8 cellular contexts compared by ENCODE assay signal in the genomic region with DNA sequence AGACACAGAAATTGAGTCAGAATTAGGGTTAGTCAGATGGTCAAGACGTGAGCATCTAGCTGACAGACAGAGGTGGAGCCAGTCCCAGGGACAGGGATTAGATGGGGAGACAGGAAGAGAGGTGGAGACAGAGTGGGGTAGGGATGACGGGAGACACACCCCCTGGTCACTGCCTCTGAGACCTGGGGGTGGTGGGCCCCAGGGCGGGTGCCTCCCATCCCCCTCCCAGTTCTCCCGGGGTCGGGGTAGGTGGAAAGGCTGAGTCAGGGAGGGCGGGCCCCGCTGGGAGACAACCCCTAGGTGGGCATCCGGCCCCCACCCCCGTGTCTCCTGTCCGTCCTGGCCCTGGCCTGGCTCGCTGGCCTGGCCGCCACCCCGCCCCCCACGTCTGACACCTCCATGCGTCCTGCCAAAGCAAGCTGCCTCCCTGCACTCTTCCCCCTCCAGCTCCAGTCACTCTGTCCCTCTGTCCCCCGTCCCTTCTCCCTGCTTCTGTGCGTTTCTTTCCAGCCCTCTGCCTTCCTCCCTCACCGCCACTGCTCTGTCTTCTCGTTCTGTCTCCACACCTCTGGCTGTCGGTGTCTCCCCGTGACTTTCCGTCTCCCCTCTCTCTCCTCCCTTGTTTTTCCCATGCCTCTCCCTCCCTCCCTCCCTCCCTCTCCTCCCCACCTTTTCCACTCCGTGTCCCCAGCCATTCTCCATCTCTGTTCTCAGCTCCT. TPM values are rescaled to one million over a fixed set of nuclear protein-coding genes. Genes with fewer than 3 reads are reported as not detected.
DNase-seq lines count a peak whose midpoint lies in the region; ATAC-seq, FAIRE-seq and TF ChIP-seq lines count a peak whose summit lies in the region.

No MANE protein-coding gene starts in this region.

- peak; percentile 58 for ATAC-seq in RWPE2 (ENCODE audit: low read depth)

- DNase-seq in GM04504 (ENCODE audit: low read depth): peak; percentile 70
- peak; percentile 89 for DNase-seq in RWPE2 (ENCODE audit: low spot score)
- DNase-seq in endodermal cell: peak; percentile 99
- DNase-seq in mesothelial cell of epicardium (ENCODE audit: low spot score in 2 of 2, unreplicated experiment in 2 of 2): peak in 1 of 2 experiments; percentile 49
- DNase-seq in urothelium cell line (ENCODE audit: low spot score): peak; percentile 65
- DNase-seq in NCI-H524 treated with DMSO at 0.1 percent for 48 hours (lab: John Stamatoyannopoulos, UW): no peak
- DNase-seq in middle frontal gyrus (ENCODE audit: extremely low spot score, low spot score): no peak
- no peak for DNase-seq in NCI-H526 treated with DMSO at 0.1 percent for 48 hours (lab: John Stamatoyannopoulos, UW)

- H3K27ac Mint-ChIP-seq in endodermal cell (peak overlapping the region; percentile 98), mesothelial cell of epicardium (peak overlapping the region; percentile 94)

- H3K27me3 Mint-ChIP-seq in endodermal cell (ENCODE audit: insufficient read depth) (no peaks in the 10 kb centered on the region), mesothelial cell of epicardium (ENCODE audit: low read depth) (peaks cover 6% of the 10 kb centered on the region)

- H3K9ac ChIP-seq in endodermal cell (ENCODE audit: extremely low read depth, low read length, poor library complexity, severe bottlenecking): peak overlapping the region; percentile 77

- H3K4me3 Mint-ChIP-seq in endodermal cell: peak overlapping the region; percentile 61
- peak overlapping the region; percentile 77 for H3K4me3 Mint-ChIP-seq in mesothelial cell of epicardium

- H3K36me3 ChIP-seq in RWPE2 (ENCODE audit: low read depth) (peaks cover 33% of the 10 kb centered on the region), endodermal cell (ENCODE audit: control insufficient read depth, insufficient read depth, low read length) (peaks cover 40% of the 10 kb centered on the region)

- peak overlapping the region; percentile 2 for H3K4me3 ChIP-seq in RWPE2 (ENCODE audit: severe bottlenecking)
- H3K4me3 ChIP-seq in endodermal cell (ENCODE audit: low read length): peak overlapping the region; percentile 69

- no peak for FAIRE-seq in urothelium cell line (lab: Jason Lieb, UNC)

- peaks cover 55% of the 10 kb centered on the region for H3K4me1 Mint-ChIP-seq in endodermal cell
- peaks cover 49% of the 10 kb centered on the region for H3K4me1 Mint-ChIP-seq in mesothelial cell of epicardium

- H3K9me3 ChIP-seq in RWPE2 (ENCODE audit: severe bottlenecking) (no peaks in the 10 kb centered on the region), endodermal cell (ENCODE audit: control insufficient read depth, low read length) (no peaks in the 10 kb centered on the region)

- H3K9me3 Mint-ChIP-seq in endodermal cell (no peaks in the 10 kb centered on the region), mesothelial cell of epicardium (no peaks in the 10 kb centered on the region)

- TF ChIP-seq CTCF in RWPE2 (IDR thresholded peaks at IDR 0.05; ENCODE audit: poor library complexity, severe bottlenecking) (no peak), endodermal cell (conservative IDR thresholded peaks at IDR 0.05) (no peak), mesothelial cell of epicardium (IDR thresholded peaks at IDR 0.05; ENCODE audit: unreplicated experiment) (no peak)

- H3K36me3 Mint-ChIP-seq in endodermal cell (ENCODE audit: low read depth) (peaks cover 31% of the 10 kb centered on the region), mesothelial cell of epicardium (no peaks in the 10 kb centered on the region)

- H3K4me1 ChIP-seq in RWPE2 (ENCODE audit: insufficient read depth, poor library complexity, severe bottlenecking): peaks cover 50% of the 10 kb centered on the region
- H3K4me1 ChIP-seq in endodermal cell (ENCODE audit: control insufficient read depth, insufficient read depth, low read length): peaks cover 20% of the 10 kb centered on the region

- H3K27me3 ChIP-seq in RWPE2 (ENCODE audit: insufficient read depth, poor library complexity, severe bottlenecking) (no peaks in the 10 kb centered on the region), endodermal cell (ENCODE audit: control insufficient read depth, insufficient read depth, low read length, poor library complexity, severe bottlenecking) (no peaks in the 10 kb centered on the region)

- H3K27ac ChIP-seq in RWPE2 (ENCODE audit: poor library complexity, severe bottlenecking): peak overlapping the region; percentile 91
- H3K27ac ChIP-seq in endodermal cell (ENCODE audit: low read depth, low read length): peak overlapping the region; percentile 83

- 2% methylated on average over 13 to 20 of the region's 23 CpGs for WGBS in endodermal cell (ENCODE audit: insufficient coverage in 1 of 2, insufficient read length in 1 of 2), 2 experiments

RNA-seq across cellular contexts. Expression of a gene that starts 15.1 kb away (rescaled TPM):
- 10 to 100 TPM; 38.4 to 44.6 TPM for total RNA-seq in endodermal cell
- 33.6 TPM for polyA plus RNA-seq in endodermal cell (2013, experiment 1 of 2)
- 29.5 TPM for polyA plus RNA-seq in endodermal cell (2013, experiment 2 of 2)
- 40.5 to 41.9 TPM (median 40.6 TPM) in 3 replicates for total RNA-seq in mesothelial cell of epicardium

RNA-seq across cellular contexts. Expression of a gene that starts 28.6 kb away (rescaled TPM):
- total RNA-seq in endodermal cell (10 to 100 TPM; 56.3 to 60.1 TPM), mesothelial cell of epicardium (24.9 to 26.5 TPM (median 25.2 TPM) in 3 replicates)
- 21.7 TPM for polyA plus RNA-seq in endodermal cell (2013, experiment 1 of 2)
- 26.9 TPM for polyA plus RNA-seq in endodermal cell (2013, experiment 2 of 2)

RNA-seq across cellular contexts. Expression of a gene that starts 38.9 kb away (rescaled TPM):
- 1 to 10 TPM; 4.5 to 6.2 TPM for total RNA-seq in endodermal cell
- polyA plus RNA-seq in endodermal cell (2013, experiment 1 of 2): 8.9 TPM
- 12.0 TPM for polyA plus RNA-seq in endodermal cell (2013, experiment 2 of 2)
- total RNA-seq in mesothelial cell of epicardium: 4.8 to 5.6 TPM (median 5.5 TPM) in 3 replicates

RNA-seq across cellular contexts. Expression of a gene that starts 51.3 kb away (rescaled TPM):
- total RNA-seq in endodermal cell (10 to 100 TPM in 1 of 2 donors, 1 to 10 TPM in 1; 5.7 to 16.5 TPM), mesothelial cell of epicardium (16.2 to 19.7 TPM (median 18.3 TPM) in 3 replicates)
- polyA plus RNA-seq in endodermal cell (2013, experiment 1 of 2): 8.9 TPM
- 10.4 TPM for polyA plus RNA-seq in endodermal cell (2013, experiment 2 of 2)

Comparison
In these comparisons a context has a peak if more than half of its experiments do, and no peak if none do; other contexts are left out.
1. DNase-seq: peak in GM04504 (single experiment), RWPE2 (single experiment), endodermal cell (single experiment) and urothelium cell line (single experiment); none in NCI-H524 treated with DMSO at 0.1 percent for 48 hours (single experiment), middle frontal gyrus (single experiment) and NCI-H526 treated with DMSO at 0.1 percent for 48 hours (single experiment).